ENCODE assay signal across 33 cellular contexts in genomic region chr9:112475318-112475717, GRCh38. TPM values are rescaled to one million over a fixed set of nuclear protein-coding genes. Genes with fewer than 3 reads are reported as not detected.
DNase-seq lines count a peak whose midpoint lies in the region; ATAC-seq, FAIRE-seq and TF ChIP-seq lines count a peak whose summit lies in the region.
"Had no signal": no experiment of that assay in that cellular context is flagged by ENCODE, and none has a peak within 500 bp of the region (broad histone marks: within the 10 kb centered on the region; RNA-seq: fewer than 3 reads in every experiment).

No MANE protein-coding gene starts in this region.

- TF ChIP-seq POLR2A in HepG2 (IDR thresholded peaks at IDR 0.05; ENCODE audit: insufficient read depth in 1 of 2, low read depth in 2 of 2, low read length in 2 of 2) (no peak), right lobe of liver (IDR thresholded peaks at IDR 0.05) (no peak), K562 (conservative IDR thresholded peaks at IDR 0.05) (no peak)

- CTCF ChIA-PET in HepG2 (lab: Yijun Ruan, JAX; ENCODE audit: low intra/inter-chr PET ratio, low total read pairs) (no interaction called here), HEK293 (lab: Yijun Ruan, JAX) (no interaction called here), K562 (lab: Yijun Ruan, JAX; ENCODE audit: low intra/inter-chr PET ratio) (no interaction called here)

- ATAC-seq in HepG2 (no peak), right lobe of liver (no peak), K562 (no peak)
- ATAC-seq: A549; CD8-positive, alpha-beta T cell had no signal

- no peak overlapping the region for H3K4me2 ChIP-seq in HepG2 (ENCODE audit: low read depth, low read length)
- H3K4me2 ChIP-seq in K562 (ENCODE audit: insufficient read depth, low read length), result no peak overlapping the region
- H3K4me2 ChIP-seq: A549; BLaER1; BLaER1 treated with 17β-estradiol and CSF1 and Interleukin-3, amounts not matched to agents 10 nM and 100 nM had no signal

- H3K27me3 ChIP-seq in HepG2 (ENCODE audit: control insufficient read depth in 1 of 2, insufficient read depth in 2 of 2, low read length in 2 of 2) (no peaks in the 10 kb centered on the region), right lobe of liver (no peaks in the 10 kb centered on the region), K562 (ENCODE audit: control insufficient read depth in 2 of 2, insufficient read depth in 2 of 2, low read length in 2 of 2) (no peaks in the 10 kb centered on the region)
- H3K27me3 ChIP-seq: BE2C; BLaER1; BLaER1 treated with 17β-estradiol and CSF1 and Interleukin-3, amounts not matched to agents 10 nM and 100 nM had no signal

- H3K4me3 ChIP-seq in HepG2 (replicated peaks in 1 of 3; ENCODE audit: insufficient read depth in 1 of 3, low read depth in 2 of 3, low read length in 3 of 3) (no peak overlapping the region), right lobe of liver (no peak overlapping the region), HEK293 (ENCODE audit: low read depth, low read length) (no peak overlapping the region), K562 (no peak overlapping the region)
- H3K4me3 ChIP-seq: A549; BLaER1; BLaER1 treated with 17β-estradiol and CSF1 and Interleukin-3, amounts not matched to agents 10 nM and 100 nM had no signal

- TF ChIP-seq EP300 in HepG2 (IDR thresholded peaks at IDR 0.05; ENCODE audit: low read depth in 2 of 2, low read length in 2 of 2) (no peak), HepG2 (CRISPR knock-in tag; IDR thresholded peaks at IDR 0.05; ENCODE audit: borderline replicate concordance) (no peak), K562 (IDR thresholded peaks at IDR 0.05; ENCODE audit: low read length) (no peak)

- no peak overlapping the region for H2AFZ ChIP-seq in HepG2 (ENCODE audit: low read length)
- no peak overlapping the region for H2AFZ ChIP-seq in K562 (ENCODE audit: low read depth, low read length)

- H3K9me3 ChIP-seq in HepG2 (ENCODE audit: low read length) (peaks cover 13% of the 10 kb centered on the region), right lobe of liver (peaks cover 0 to 5% (median 0%) of the 10 kb centered on the region in 4 donors), HEK293 (ENCODE audit: control insufficient read depth, insufficient read depth, low read depth, low read length) (no peaks in the 10 kb centered on the region), K562 (replicated peaks; ENCODE audit: control insufficient read depth, insufficient read depth, low read depth, low read length) (no peaks in the 10 kb centered on the region)
- H3K9me3 ChIP-seq: BE2C had no signal

- no peaks in the 10 kb centered on the region for H4K20me1 ChIP-seq in HepG2 (ENCODE audit: insufficient read depth, low read length)
- no peaks in the 10 kb centered on the region for H4K20me1 ChIP-seq in K562 (replicated peaks; ENCODE audit: control insufficient read depth, insufficient read depth, low read length)
- H4K20me1 ChIP-seq: BLaER1; BLaER1 treated with 17β-estradiol and CSF1 and Interleukin-3, amounts not matched to agents 10 nM and 100 nM had no signal

- peaks cover 3 to 19% of the 10 kb centered on the region in 2 experiments; a peak in 4 of 5 replicates for H3K36me3 ChIP-seq in HepG2 (replicated peaks in 1 of 2; ENCODE audit: control insufficient read depth in 1 of 2, insufficient read depth in 2 of 2, low read length in 2 of 2)
- H3K36me3 ChIP-seq in right lobe of liver, result peaks cover 0 to 12% (median 3%) of the 10 kb centered on the region in 4 donors
- peaks cover 0 to 28% of the 10 kb centered on the region in 2 experiments; a peak in 1 of 3 replicates for H3K36me3 ChIP-seq in HEK293 (ENCODE audit: control insufficient read depth in 2 of 2, insufficient read depth in 1 of 2, low read length in 2 of 2)
- peaks cover 6% of the 10 kb centered on the region; the same call in 1 of the 3 replicates for H3K36me3 ChIP-seq in K562 (ENCODE audit: control insufficient read depth, insufficient read depth, low read length)
- H3K36me3 ChIP-seq: BE2C had no signal

- POLR2A ChIA-PET in HepG2 (lab: Yijun Ruan, JAX), result interaction anchor here (1.8 kb wide), 1 partner anchor 11 kb away, joined by 5 read pairs; the partner anchor contains the start of gene KIAA1958
- POLR2A ChIA-PET in HEK293 (lab: Yijun Ruan, JAX), result no interaction called here
- POLR2A ChIA-PET in K562 (lab: Yijun Ruan, JAX), result interaction anchor here (0.8 to 1.0 kb wide), 2 partner anchors 96 to 145 kb away, joined by 3 to 4 read pairs; partner anchors contain the start of gene HSDL2

- H3K79me2 ChIP-seq in HepG2 (ENCODE audit: insufficient read depth, low read length) (no peaks in the 10 kb centered on the region), K562 (ENCODE audit: control insufficient read depth, insufficient read depth, low read length) (no peaks in the 10 kb centered on the region)

- H3K27ac ChIP-seq in HepG2 (ENCODE audit: extremely low read length, insufficient read depth, low read length) (no peak overlapping the region), right lobe of liver (no peak overlapping the region), HEK293 (ENCODE audit: extremely low read depth, low read depth, low read length) (no peak overlapping the region), K562 (ENCODE audit: extremely low read depth, low read depth, low read length) (no peak overlapping the region)
- H3K27ac ChIP-seq: 22Rv1; A549; BLaER1; BLaER1 treated with 17β-estradiol and CSF1 and Interleukin-3, amounts not matched to agents 10 nM and 100 nM; C4-2B had no signal

- H3K9ac ChIP-seq in HepG2 (ENCODE audit: insufficient read depth, low read depth, low read length) (no peak overlapping the region), K562 (ENCODE audit: insufficient read depth in 1 of 2, low read depth in 2 of 2, low read length in 2 of 2) (no peak overlapping the region)
- H3K9ac ChIP-seq: BLaER1; BLaER1 treated with 17β-estradiol and CSF1 and Interleukin-3, amounts not matched to agents 10 nM and 100 nM had no signal

- BruUV-seq in HepG2 (replicated peaks; lab: Mats Ljungman, UMichigan) (no TSS peak), K562 (replicated peaks; lab: Mats Ljungman, UMichigan) (no TSS peak)

- FAIRE-seq in HepG2 (lab: Jason Lieb, UNC) (no peak), K562 (lab: Jason Lieb, UNC) (no peak)
- FAIRE-seq: A204.1, A549, D721Med had no signal

- no peaks in the 10 kb centered on the region for H3K9me1 ChIP-seq in K562 (ENCODE audit: control insufficient read depth, insufficient read depth, low read length)

- TF ChIP-seq CTCF in HepG2 (CRISPR knock-in tag; IDR thresholded peaks at IDR 0.05) (no peak), right lobe of liver (IDR thresholded peaks at IDR 0.05) (no peak), HEK293 (tag by site-specific recombination; IDR thresholded peaks at IDR 0.05) (no peak), K562 (IDR thresholded peaks at IDR 0.05 in 2 of 3, conservative IDR thresholded peaks at IDR 0.05 in 1 of 3; ENCODE audit: insufficient read depth in 2 of 3, low read depth in 1 of 3, low read length in 3 of 3) (no peak)

- in situ Hi-C loops in HepG2 (cut with HindIII; ENCODE audit: extremely low pct_ligation_motif_present, low pct_unique_long_range_greater_than_20kb), result loop anchor here (25.0 kb wide), 1 partner anchor 237 kb away; the partner anchor contains the start of gene INIP
- in situ Hi-C loops in K562 (cut with MboI), result no loop called here

- DNase-seq in HepG2 (ENCODE audit: low spot score), result no peak
- no peak for DNase-seq in right lobe of liver
- DNase-seq in K562 (ENCODE audit: extremely low read depth in 1 of 4, low spot score in 3 of 4), result no peak
- no peak for DNase-seq in NCI-H1105 (lab: John Stamatoyannopoulos, UW)
- no peak for DNase-seq in NCI-H82 (lab: John Stamatoyannopoulos, UW)
- DNase-seq: 8988T; ACHN; AML-193; BE2C; C1 segment of cervical spinal cord; Caco-2; Calu3; CD4-positive, alpha-beta memory T cell; CD4-positive, alpha-beta T cell; CD4-positive, CD25-positive, alpha-beta regulatory T cell; CD8-positive, alpha-beta memory T cell; CD8-positive, alpha-beta T cell; COR-L47; DMS 273 treated with DMSO at 0.1 percent for 48 hours; DMS153; DMS53; DMS79; DMS79 treated with DMSO at 0.1 percent for 48 hours; DND-41; EL had no signal

- TF ChIP-seq RAD21 in HepG2 (CRISPR knock-in tag; IDR thresholded peaks at IDR 0.05) (no peak), K562 (CRISPR knock-in tag; conservative IDR thresholded peaks at IDR 0.05 in 1 of 2, IDR thresholded peaks at IDR 0.05 in 1 of 2) (no peak)

- H3K4me1 ChIP-seq in HepG2 (ENCODE audit: insufficient read depth, low read length), result no peaks in the 10 kb centered on the region
- H3K4me1 ChIP-seq in right lobe of liver, result no peaks in the 10 kb centered on the region
- no peaks in the 10 kb centered on the region for H3K4me1 ChIP-seq in HEK293 (ENCODE audit: control insufficient read depth, insufficient read depth, low read length)
- no peaks in the 10 kb centered on the region for H3K4me1 ChIP-seq in K562 (replicated peaks in 1 of 2; ENCODE audit: control insufficient read depth in 2 of 2, insufficient read depth in 2 of 2, low read length in 2 of 2)
- H3K4me1 ChIP-seq: A549; BE2C; BLaER1; BLaER1 treated with 17β-estradiol and CSF1 and Interleukin-3, amounts not matched to agents 10 nM and 100 nM; Caco-2 had no signal

- WGBS in HepG2 (ENCODE audit: low lambda C conversion rate), result 100% methylated on average over 1 of the region's 1 CpG
- 91% methylated on average over 1 of the region's 1 CpG for WGBS in right lobe of liver (ENCODE audit: insufficient coverage, low coverage, low lambda C conversion rate, missing lambda C conversion rate)
- WGBS in K562 (ENCODE audit: insufficient coverage, low coverage, missing lambda C conversion rate), result 100% methylated on average over 1 of the region's 1 CpG

- intact Hi-C loops in HepG2 (cut with micrococcal nuclease; ENCODE audit: unreplicated experiment), result no loop called here
- intact Hi-C loops in right lobe of liver (cut with DNase I), result no loop called here
- intact Hi-C loops in K562 (cut with micrococcal nuclease), result loop anchor here (2.0 kb wide), 1 partner anchor 21 kb away; no protein-coding TSS in a partner anchor

RNA-seq across cellular contexts. Expression of gene KIAA1958, which starts 11.3 kb away (rescaled TPM):
- 8.5 and 11.4 TPM in 2 replicates for total RNA-seq in HepG2 (2016; rRNA removed; fragmentation: Illumina TruSeq; extraction: Trizol)
- 37.2 and 41.8 TPM in 2 replicates for total RNA-seq in HepG2 (2016; cell fraction: cytosol; rRNA removed; fragmentation: Illumina TruSeq; extraction: Trizol; ENCODE audit: low read depth)
- 8.4 and 11.0 TPM in 2 replicates for total RNA-seq in HepG2 (2016; cell fraction: insoluble cytoplasmic fraction; rRNA removed; fragmentation: Illumina TruSeq; extraction: Trizol)
- 29.3 and 29.7 TPM in 2 replicates for total RNA-seq in HepG2 (2016; cell fraction: membrane; rRNA removed; fragmentation: Illumina TruSeq; extraction: Trizol)
- 14.1 and 15.2 TPM in 2 replicates for total RNA-seq in HepG2 (2016; cell fraction: nucleus; rRNA removed; fragmentation: Illumina TruSeq; extraction: Trizol)
- polyA plus RNA-seq in HepG2 (2011; rRNA removed), result 8.5 and 10.3 TPM in 2 replicates
- 5.5 and 5.7 TPM in 2 replicates for polyA plus RNA-seq in HepG2 (2011; cell fraction: cytosol; rRNA removed)
- polyA plus RNA-seq in HepG2 (2011; cell fraction: nucleus; rRNA removed), result 17.1 and 17.6 TPM in 2 replicates
- 10.9 and 11.6 TPM in 2 replicates for polyA plus RNA-seq in HepG2 (2012)
- polyA plus RNA-seq in HepG2 (2016; cell fraction: cytosol; fragmentation: Illumina TruSeq; extraction: Trizol; ENCODE audit: low read depth), result 0.46 and 0.57 TPM in 2 replicates
- 6.0 and 6.8 TPM in 2 replicates for polyA plus RNA-seq in HepG2 (2016; cell fraction: insoluble cytoplasmic fraction; fragmentation: Illumina TruSeq; extraction: Trizol; ENCODE audit: low read depth)
- polyA plus RNA-seq in HepG2 (2016; cell fraction: membrane; fragmentation: Illumina TruSeq; extraction: Trizol; ENCODE audit: low read depth), result 1.8 and 1.9 TPM in 2 replicates
- 7.2 and 8.5 TPM in 2 replicates for polyA plus RNA-seq in HepG2 (2016; cell fraction: nucleus; fragmentation: Illumina TruSeq; extraction: Trizol; ENCODE audit: insufficient read depth, low read depth)
- polyA minus RNA-seq in HepG2 (2011; rRNA and poly(A)+ RNA removed; ENCODE audit: low replicate concordance), result 53.1 and 88.7 TPM in 2 replicates
- 22.1 and 29.8 TPM in 2 replicates for polyA minus RNA-seq in HepG2 (2011; cell fraction: cytosol; rRNA and poly(A)+ RNA removed)
- polyA minus RNA-seq in HepG2 (2011; cell fraction: nucleus; rRNA and poly(A)+ RNA removed), result 49.7 and 55.7 TPM in 2 replicates
- total RNA-seq in right lobe of liver, result 1 to 10 TPM; 5.7 to 8.1 (median 7.0) TPM
- total RNA-seq in K562 (2011; cell fraction: chromatin; rRNA removed; ENCODE audit: low replicate concordance), result 49.8 and 66.2 TPM in 2 replicates
- 22.5 and 29.5 TPM in 2 replicates for total RNA-seq in K562 (2011; cell fraction: nucleolus; rRNA removed)
- 30.6 and 35.2 TPM in 2 replicates for total RNA-seq in K562 (2011; cell fraction: nucleoplasm; rRNA removed)
- 5.8 and 5.9 TPM in 2 replicates for total RNA-seq in K562 (2014; rRNA removed)
- total RNA-seq in K562 (2014; rRNA removed; fragmentation: Illumina TruSeq; extraction: Trizol), result 10.2 and 10.8 TPM in 2 replicates
- total RNA-seq in K562 (2015; rRNA removed; fragmentation: Illumina TruSeq; extraction: Trizol), result 10.1 TPM in 2 replicates
- 14.4 and 16.0 TPM in 2 replicates for total RNA-seq in K562 (2021)
- polyA plus RNA-seq in K562 (2011; rRNA removed), result 10.5 and 13.2 TPM in 2 replicates
- polyA plus RNA-seq in K562 (2011; cell fraction: cytosol; rRNA removed), result 8.3 and 14.3 TPM in 2 replicates
- 17.4 and 19.9 TPM in 2 replicates for polyA plus RNA-seq in K562 (2011; cell fraction: nucleus; rRNA removed)
- 5.3 and 6.2 TPM in 2 replicates for polyA plus RNA-seq in K562 (2012)
- 11.6 and 12.8 TPM in 2 replicates for polyA plus RNA-seq in K562 (2014; fragmentation: Illumina TruSeq; extraction: Trizol)
- 1 to 10 TPM; 1.1 to 2.6 TPM for polyA plus RNA-seq in K562 (2014; fragmentation: Nextera tagmentation; extraction: Ambion mirVana)
- 5.2 and 5.9 TPM in 2 replicates for polyA plus RNA-seq in K562 (2014; rRNA removed)
- polyA minus RNA-seq in K562 (2011; rRNA and poly(A)+ RNA removed), result 52.8 and 56.9 TPM in 2 replicates
- polyA minus RNA-seq in K562 (2011; cell fraction: cytosol; rRNA and poly(A)+ RNA removed), result 33.8 and 39.5 TPM in 2 replicates
- 24.6 and 45.3 TPM in 2 replicates for polyA minus RNA-seq in K562 (2011; cell fraction: nucleus; rRNA and poly(A)+ RNA removed)
